Comparison of ENCODE assay signal across 22 cellular contexts in genomic region chr6:365835-366234, GRCh38. TPM values are rescaled to one million over a fixed set of nuclear protein-coding genes. Genes with fewer than 3 reads are reported as not detected.
"Had no signal": no experiment of that assay in that cellular context is flagged by ENCODE, and none has a peak within 500 bp of the region (broad histone marks: within the 10 kb centered on the region; RNA-seq: fewer than 3 reads in every experiment).

No MANE protein-coding gene starts in this region.

- H3K36me3 ChIP-seq: brain microvascular endothelial cell, colonic mucosa, lower lobe of right lung, stomach had no signal

- H3K4me3 Mint-ChIP-seq: activated naive CD4-positive, alpha-beta T cell treated with anti-CD3 and anti-CD28 coated beads, Interleukin-2, amount 10 ng/mL, durations not matched to agents 7 days and 5 days; activated naive CD8-positive, alpha-beta T cell treated with anti-CD3 and anti-CD28 coated beads, Interleukin-2, amount 50 U/mL, for 24 hours; activated T-cell treated with anti-CD3 and anti-CD28 coated beads, Interleukin-2, amount 50 U/mL, for 4 hours; mesothelial cell of epicardium; neural crest cell; T-helper 1 cell treated with Interleukin-12 subunit alpha and Interleukin-12 subunit beta and Interleukin-4 antibody, amounts not matched to agents 30 μg/mL and 1 μg/mL, for 36 hours; type B pancreatic cell had no signal

- H3K27me3 ChIP-seq: colonic mucosa had no signal

- H3K4me1 Mint-ChIP-seq: activated naive CD4-positive, alpha-beta T cell treated with anti-CD3 and anti-CD28 coated beads, Interleukin-2, amount 10 ng/mL, durations not matched to agents 7 days and 5 days; mesothelial cell of epicardium; neural crest cell had no signal

- H3K27ac Mint-ChIP-seq: activated naive CD4-positive, alpha-beta T cell treated with anti-CD3 and anti-CD28 coated beads, Interleukin-2, amount 10 ng/mL, durations not matched to agents 7 days and 5 days; activated naive CD8-positive, alpha-beta T cell treated with anti-CD3 and anti-CD28 coated beads, Interleukin-2, amount 50 U/mL, for 24 hours; mesothelial cell of epicardium; progenitor cell of endocrine pancreas; T-helper 1 cell treated with Interleukin-12 subunit alpha and Interleukin-12 subunit beta and Interleukin-4 antibody, amounts not matched to agents 30 μg/mL and 1 μg/mL, for 36 hours; type B pancreatic cell had no signal

- H3K27ac ChIP-seq: brain microvascular endothelial cell, colonic mucosa, foreskin keratinocyte, lower lobe of right lung, stomach had no signal

- H3K36me3 Mint-ChIP-seq: type B pancreatic cell had no signal

- ATAC-seq: activated CD4-positive, CD25-positive, alpha-beta regulatory T cell treated with anti-CD3 and anti-CD28 coated beads, Interleukin-2, amount 50 U/mL, for 24 hours; activated naive CD8-positive, alpha-beta T cell treated with anti-CD3 and anti-CD28 coated beads, Interleukin-2, amount 50 U/mL, for 24 hours; activated T-cell treated with anti-CD3 and anti-CD28 coated beads, Interleukin-2, amount 50 U/mL, for 4 hours; foreskin keratinocyte; lower lobe of right lung had no signal

- H3K4me1 ChIP-seq: colonic mucosa, foreskin keratinocyte, lower lobe of right lung, stomach had no signal

- DNase-seq: activated CD4-positive, alpha-beta T cell treated with anti-CD3 and anti-CD28 coated beads, Interleukin-2, amount 50 U/mL, for 1 hour; activated CD8-positive, alpha-beta memory T cell treated with anti-CD3 and anti-CD28 coated beads, Interleukin-2, amount 50 U/mL, for 4 hours; activated naive CD4-positive, alpha-beta T cell treated with anti-CD3 and anti-CD28 coated beads, Interleukin-2, amount 10 ng/mL, durations not matched to agents 7 days and 5 days; activated naive CD8-positive, alpha-beta T cell treated with anti-CD3 and anti-CD28 coated beads, Interleukin-2, amount 50 U/mL, for 24 hours; activated T-cell treated with anti-CD3 and anti-CD28 coated beads, Interleukin-2, amount 50 U/mL, for 4 hours; anterior cingulate cortex; brain microvascular endothelial cell; central memory CD4-positive, alpha-beta T cell; colonic mucosa; foreskin keratinocyte; glutamatergic neuron; hypothalamus; islet precursor cell; lower lobe of right lung; stimulated activated CD4-positive, alpha-beta T cell treated with anti-CD3 and anti-CD28 coated beads, Interleukin-2, amount 100 ng/mL, for 24 hours; stomach had no signal

- H3K4me3 ChIP-seq: colonic mucosa, lower lobe of right lung, stomach had no signal

RNA-seq across cellular contexts. Expression of gene IRF4, which starts 25.7 kb away (rescaled TPM):
- total RNA-seq: foreskin keratinocyte, mesothelial cell of epicardium, progenitor cell of endocrine pancreas had no signal
- polyA plus RNA-seq: foreskin keratinocyte had no signal
